1 cellular context compared by ENCODE assay signal in the genomic region with DNA sequence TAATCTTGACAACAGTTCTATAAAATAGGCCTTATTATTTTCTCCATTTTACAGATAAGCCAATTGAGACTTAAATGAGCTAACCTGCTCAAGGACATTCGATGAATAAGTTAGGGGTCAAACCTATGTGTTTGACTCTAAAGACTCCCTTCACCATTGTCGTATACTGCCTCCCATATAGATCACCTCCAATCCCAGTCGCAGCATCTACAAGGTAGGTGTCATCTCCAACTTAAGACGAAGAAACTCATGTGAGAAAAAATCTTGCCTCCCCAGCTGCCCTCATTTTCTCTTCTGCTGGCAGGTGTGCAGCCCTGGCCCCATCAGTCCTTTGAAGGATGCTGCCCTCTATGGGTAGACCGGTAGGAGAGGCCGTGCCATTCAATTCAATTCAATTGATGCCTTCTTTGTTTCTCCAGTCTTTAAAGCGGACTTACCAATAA.
TF ChIP-seq lines count a peak whose summit lies in the region.

No MANE protein-coding gene starts in this region.

TF ChIP-seq in liver, 16 proteins besides CTCF, POLR2A, EP300 and RAD21 (continued from another document):
- TF ChIP-seq, protein P1, sequence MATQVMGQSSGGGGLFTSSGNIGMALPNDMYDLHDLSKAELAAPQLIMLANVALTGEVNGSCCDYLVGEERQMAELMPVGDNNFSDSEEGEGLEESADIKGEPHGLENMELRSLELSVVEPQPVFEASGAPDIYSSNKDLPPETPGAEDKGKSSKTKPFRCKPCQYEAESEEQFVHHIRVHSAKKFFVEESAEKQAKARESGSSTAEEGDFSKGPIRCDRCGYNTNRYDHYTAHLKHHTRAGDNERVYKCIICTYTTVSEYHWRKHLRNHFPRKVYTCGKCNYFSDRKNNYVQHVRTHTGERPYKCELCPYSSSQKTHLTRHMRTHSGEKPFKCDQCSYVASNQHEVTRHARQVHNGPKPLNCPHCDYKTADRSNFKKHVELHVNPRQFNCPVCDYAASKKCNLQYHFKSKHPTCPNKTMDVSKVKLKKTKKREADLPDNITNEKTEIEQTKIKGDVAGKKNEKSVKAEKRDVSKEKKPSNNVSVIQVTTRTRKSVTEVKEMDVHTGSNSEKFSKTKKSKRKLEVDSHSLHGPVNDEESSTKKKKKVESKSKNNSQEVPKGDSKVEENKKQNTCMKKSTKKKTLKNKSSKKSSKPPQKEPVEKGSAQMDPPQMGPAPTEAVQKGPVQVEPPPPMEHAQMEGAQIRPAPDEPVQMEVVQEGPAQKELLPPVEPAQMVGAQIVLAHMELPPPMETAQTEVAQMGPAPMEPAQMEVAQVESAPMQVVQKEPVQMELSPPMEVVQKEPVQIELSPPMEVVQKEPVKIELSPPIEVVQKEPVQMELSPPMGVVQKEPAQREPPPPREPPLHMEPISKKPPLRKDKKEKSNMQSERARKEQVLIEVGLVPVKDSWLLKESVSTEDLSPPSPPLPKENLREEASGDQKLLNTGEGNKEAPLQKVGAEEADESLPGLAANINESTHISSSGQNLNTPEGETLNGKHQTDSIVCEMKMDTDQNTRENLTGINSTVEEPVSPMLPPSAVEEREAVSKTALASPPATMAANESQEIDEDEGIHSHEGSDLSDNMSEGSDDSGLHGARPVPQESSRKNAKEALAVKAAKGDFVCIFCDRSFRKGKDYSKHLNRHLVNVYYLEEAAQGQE (IDR thresholded peaks at IDR 0.05): no peak
- TF ChIP-seq FOXA1 (IDR thresholded peaks at IDR 0.05) (no peak), YY1 (IDR thresholded peaks at IDR 0.05) (no peak)
